16 cellular contexts compared by ENCODE assay signal in the genomic region with DNA sequence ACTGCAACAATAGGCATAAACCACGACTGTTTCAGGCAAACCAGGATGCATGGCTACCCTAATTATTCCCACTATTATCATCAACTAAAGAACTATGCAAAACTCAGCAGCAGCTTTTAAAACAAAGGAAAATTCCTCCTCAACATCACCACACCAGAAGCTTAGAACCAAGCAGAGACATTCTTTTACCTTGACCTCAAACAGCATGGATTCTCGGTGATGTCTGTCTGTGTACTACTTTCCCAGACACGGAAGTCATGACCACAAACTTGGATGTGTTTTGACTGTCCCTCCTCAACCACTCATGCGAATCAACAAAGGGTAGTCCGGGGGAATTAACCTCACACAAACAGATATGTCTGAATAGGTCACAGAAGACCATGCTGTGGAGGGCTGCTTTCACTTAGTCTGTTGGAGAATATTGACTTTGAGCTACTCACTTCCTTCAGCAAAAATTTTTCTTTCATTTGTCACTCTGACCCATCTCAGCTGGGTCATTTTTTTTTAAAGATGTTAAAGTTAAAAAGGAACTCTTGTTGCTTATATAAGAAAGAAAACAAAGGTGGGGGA.
A peak's percentile ranks its signal among the peaks of the same experiment; 100 is the strongest.
DNase-seq lines count a peak whose midpoint lies in the region; ATAC-seq, FAIRE-seq and TF ChIP-seq lines count a peak whose summit lies in the region.
"Had no signal": no experiment of that assay in that cellular context is flagged by ENCODE, and none has a peak within 500 bp of the region (broad histone marks: within the 10 kb centered on the region; RNA-seq: fewer than 3 reads in every experiment).

No MANE protein-coding gene starts in this region.

- H3K4me1 ChIP-seq in ACC112 (ENCODE audit: control insufficient read depth, insufficient read depth, low read length, unreplicated experiment), result peaks cover 9% of the 10 kb centered on the region
- H3K4me1 ChIP-seq in astrocyte (ENCODE audit: insufficient read depth, low read length), result peaks cover 28% of the 10 kb centered on the region
- H3K4me1 ChIP-seq: parathyroid adenoma, uterus had no signal

- H3K4me2 ChIP-seq in astrocyte (ENCODE audit: low read length), result peak overlapping the region; percentile 73

- CTCF ChIA-PET in activated CD8-positive, alpha-beta T cell treated with anti-CD3 and anti-CD28 coated beads, Interleukin-2, amount 10 ng/mL, durations not matched to agents 7 days and 5 days (lab: Charles Lee), result no interaction called here

- H3K79me2 ChIP-seq in ACC112 (ENCODE audit: control insufficient read depth, insufficient read depth, low read length, unreplicated experiment), result no peaks in the 10 kb centered on the region
- H3K79me2 ChIP-seq in astrocyte (ENCODE audit: insufficient read depth, low read length), result no peaks in the 10 kb centered on the region
- H3K79me2 ChIP-seq: parathyroid adenoma had no signal

- H3K27ac Mint-ChIP-seq in astrocyte (ENCODE audit: unreplicated experiment), result peak overlapping the region; percentile 99
- no peak overlapping the region for H3K27ac Mint-ChIP-seq in activated CD8-positive, alpha-beta T cell treated with anti-CD3 and anti-CD28 coated beads, Interleukin-2, amount 10 ng/mL, durations not matched to agents 7 days and 5 days
- H3K27ac Mint-ChIP-seq: activated CD4-positive, alpha-beta T cell treated with anti-CD3 and anti-CD28 coated beads for 36 hours; brain; stimulated activated effector memory CD8-positive, alpha-beta T cell treated with anti-CD3 and anti-CD28 coated beads, Interleukin-12 subunit alpha, Interleukin-12 subunit beta, amount 100 ng/mL, for 72 hours had no signal

- no peaks in the 10 kb centered on the region for H4K20me1 ChIP-seq in astrocyte (ENCODE audit: insufficient read depth, low read length)

- POLR2A ChIA-PET in activated CD8-positive, alpha-beta T cell treated with anti-CD3 and anti-CD28 coated beads, Interleukin-2, amount 10 ng/mL, durations not matched to agents 7 days and 5 days (lab: Charles Lee), result no interaction called here

- H3K9me3 Mint-ChIP-seq in astrocyte (ENCODE audit: unreplicated experiment), result no peaks in the 10 kb centered on the region
- H3K9me3 Mint-ChIP-seq in activated CD8-positive, alpha-beta T cell treated with anti-CD3 and anti-CD28 coated beads, Interleukin-2, amount 10 ng/mL, durations not matched to agents 7 days and 5 days (ENCODE audit: insufficient read depth), result peaks cover 10% of the 10 kb centered on the region
- H3K9me3 Mint-ChIP-seq: brain had no signal

- no peak for TF ChIP-seq CTCF in astrocyte (IDR thresholded peaks at IDR 0.05; ENCODE audit: insufficient read depth, low read depth, low read length)
- TF ChIP-seq CTCF in kidney epithelial cell (IDR thresholded peaks at IDR 0.05; ENCODE audit: insufficient read depth, low read length, poor library complexity, severe bottlenecking), result no peak

- FAIRE-seq in astrocyte (lab: Jason Lieb, UNC), result no peak

- no peaks in the 10 kb centered on the region for H3K36me3 Mint-ChIP-seq in astrocyte (ENCODE audit: low read depth, unreplicated experiment)
- no peaks in the 10 kb centered on the region for H3K36me3 Mint-ChIP-seq in activated CD8-positive, alpha-beta T cell treated with anti-CD3 and anti-CD28 coated beads, Interleukin-2, amount 10 ng/mL, durations not matched to agents 7 days and 5 days (ENCODE audit: low read depth)
- H3K36me3 Mint-ChIP-seq: brain; stimulated activated effector memory CD8-positive, alpha-beta T cell treated with anti-CD3 and anti-CD28 coated beads, Interleukin-12 subunit alpha, Interleukin-12 subunit beta, amount 100 ng/mL, for 72 hours had no signal

- H3K4me3 ChIP-seq in ACC112 (ENCODE audit: low read depth, low read length) (peak overlapping the region; percentile 63), astrocyte (ENCODE audit: insufficient read depth, low read depth, low read length) (no peak overlapping the region), kidney epithelial cell (ENCODE audit: low read depth, low read length) (no peak overlapping the region)
- H3K4me3 ChIP-seq: uterus had no signal

- H3K27ac ChIP-seq in ACC112 (ENCODE audit: low read depth, low read length) (peak overlapping the region; percentile 36; the same call in 1 of the 2 replicates), astrocyte (ENCODE audit: low read depth, low read length) (peak overlapping the region; percentile 85)
- H3K27ac ChIP-seq: parathyroid adenoma, uterus had no signal

- H3K9ac ChIP-seq in astrocyte (ENCODE audit: low read length), result peak overlapping the region; percentile 62
- H3K9ac ChIP-seq: parathyroid adenoma had no signal

- intact Hi-C loops in posterior cingulate gyrus (cut with DNase I), result no loop called here

- no peaks in the 10 kb centered on the region for H3K27me3 ChIP-seq in ACC112 (ENCODE audit: insufficient read depth, low read length)
- no peaks in the 10 kb centered on the region for H3K27me3 ChIP-seq in astrocyte (ENCODE audit: insufficient read depth, low read length)
- H3K27me3 ChIP-seq in kidney epithelial cell (ENCODE audit: control insufficient read depth, insufficient read depth, low read length), result no peaks in the 10 kb centered on the region
- H3K27me3 ChIP-seq: uterus had no signal

- DNase-seq in HT1080 (ENCODE audit: low read depth), result peak; percentile 84
- peak; percentile 95 for DNase-seq in astrocyte (ENCODE audit: low read depth)
- DNase-seq in kidney epithelial cell (ENCODE audit: low read depth), result peak; percentile 97
- no peak for DNase-seq in activated CD8-positive, alpha-beta T cell treated with anti-CD3 and anti-CD28 coated beads, Interleukin-2, amount 10 ng/mL, durations not matched to agents 7 days and 5 days
- DNase-seq in stimulated activated CD4-positive, alpha-beta T cell treated with anti-CD3 and anti-CD28 coated beads, Interleukin-4, amount 100 ng/mL, for 4 hours, result no peak
- no peak for DNase-seq in posterior cingulate gyrus
- DNase-seq: activated CD4-positive, alpha-beta T cell treated with anti-CD3 and anti-CD28 coated beads for 36 hours; activated T-cell treated with anti-CD3 and anti-CD28 coated beads, Interleukin-2, amount 50 U/mL, for 48 hours; NCI-H2171; stimulated activated CD4-positive, alpha-beta T cell treated with anti-CD3 and anti-CD28 coated beads, Interleukin-2, amount 100 ng/mL, for 48 hours; uterus had no signal

- no peak overlapping the region for H3K4me3 Mint-ChIP-seq in astrocyte (ENCODE audit: unreplicated experiment)
- H3K4me3 Mint-ChIP-seq in activated CD8-positive, alpha-beta T cell treated with anti-CD3 and anti-CD28 coated beads, Interleukin-2, amount 10 ng/mL, durations not matched to agents 7 days and 5 days, result no peak overlapping the region
- H3K4me3 Mint-ChIP-seq: activated CD4-positive, alpha-beta T cell treated with anti-CD3 and anti-CD28 coated beads for 36 hours; brain; stimulated activated effector memory CD8-positive, alpha-beta T cell treated with anti-CD3 and anti-CD28 coated beads, Interleukin-12 subunit alpha, Interleukin-12 subunit beta, amount 100 ng/mL, for 72 hours had no signal

- H3K36me3 ChIP-seq in ACC112 (ENCODE audit: insufficient read depth, low read length) (no peaks in the 10 kb centered on the region), astrocyte (ENCODE audit: insufficient read depth, low read length) (no peaks in the 10 kb centered on the region), kidney epithelial cell (ENCODE audit: control insufficient read depth, insufficient read depth, low read length) (no peaks in the 10 kb centered on the region)
- H3K36me3 ChIP-seq: uterus had no signal

- no peak for ATAC-seq in activated CD8-positive, alpha-beta T cell treated with anti-CD3 and anti-CD28 coated beads, Interleukin-2, amount 10 ng/mL, durations not matched to agents 7 days and 5 days
- ATAC-seq in HG03097 (IDR thresholded peaks at IDR 0.05; ENCODE audit: low FRiP score, unreplicated experiment), result no peak
- ATAC-seq: activated CD4-positive, alpha-beta T cell treated with anti-CD3 and anti-CD28 coated beads for 36 hours; stimulated activated effector memory CD8-positive, alpha-beta T cell treated with anti-CD3 and anti-CD28 coated beads, Interleukin-12 subunit alpha, Interleukin-12 subunit beta, amount 100 ng/mL, for 72 hours had no signal

- H2AFZ ChIP-seq in ACC112 (ENCODE audit: low read length, unreplicated experiment) (peak overlapping the region; percentile 84), astrocyte (ENCODE audit: low read depth, low read length) (peak overlapping the region; percentile 1)
- H2AFZ ChIP-seq: parathyroid adenoma had no signal

- H3K9me3 ChIP-seq in astrocyte (ENCODE audit: insufficient read depth, low read depth, low read length), result no peaks in the 10 kb centered on the region
- H3K9me3 ChIP-seq: uterus had no signal

- H3K27me3 Mint-ChIP-seq in astrocyte (ENCODE audit: low read depth, unreplicated experiment), result no peaks in the 10 kb centered on the region
- no peaks in the 10 kb centered on the region for H3K27me3 Mint-ChIP-seq in activated CD8-positive, alpha-beta T cell treated with anti-CD3 and anti-CD28 coated beads, Interleukin-2, amount 10 ng/mL, durations not matched to agents 7 days and 5 days (ENCODE audit: low read depth)
- H3K27me3 Mint-ChIP-seq: activated CD4-positive, alpha-beta T cell treated with anti-CD3 and anti-CD28 coated beads for 36 hours; brain had no signal

- H3K4me1 Mint-ChIP-seq in astrocyte (ENCODE audit: low read depth, unreplicated experiment), result peaks cover 59% of the 10 kb centered on the region
- no peaks in the 10 kb centered on the region for H3K4me1 Mint-ChIP-seq in activated CD8-positive, alpha-beta T cell treated with anti-CD3 and anti-CD28 coated beads, Interleukin-2, amount 10 ng/mL, durations not matched to agents 7 days and 5 days (ENCODE audit: low read depth)
- H3K4me1 Mint-ChIP-seq: activated CD4-positive, alpha-beta T cell treated with anti-CD3 and anti-CD28 coated beads for 36 hours; stimulated activated effector memory CD8-positive, alpha-beta T cell treated with anti-CD3 and anti-CD28 coated beads, Interleukin-12 subunit alpha, Interleukin-12 subunit beta, amount 100 ng/mL, for 72 hours had no signal

Comparison
In these comparisons a context has a peak if more than half of its experiments do, and no peak if none do; other contexts are left out.
1. DNase-seq: peak in HT1080 (single experiment), astrocyte (single experiment) and kidney epithelial cell (single experiment); none in activated CD8-positive, alpha-beta T cell treated with anti-CD3 and anti-CD28 coated beads, Interleukin-2, amount 10 ng/mL, durations not matched to agents 7 days and 5 days (single experiment), stimulated activated CD4-positive, alpha-beta T cell treated with anti-CD3 and anti-CD28 coated beads, Interleukin-4, amount 100 ng/mL, for 4 hours (0 of 2) and posterior cingulate gyrus (0 of 10).